ENCODE assay signal across 18 cellular contexts in the genomic region with DNA sequence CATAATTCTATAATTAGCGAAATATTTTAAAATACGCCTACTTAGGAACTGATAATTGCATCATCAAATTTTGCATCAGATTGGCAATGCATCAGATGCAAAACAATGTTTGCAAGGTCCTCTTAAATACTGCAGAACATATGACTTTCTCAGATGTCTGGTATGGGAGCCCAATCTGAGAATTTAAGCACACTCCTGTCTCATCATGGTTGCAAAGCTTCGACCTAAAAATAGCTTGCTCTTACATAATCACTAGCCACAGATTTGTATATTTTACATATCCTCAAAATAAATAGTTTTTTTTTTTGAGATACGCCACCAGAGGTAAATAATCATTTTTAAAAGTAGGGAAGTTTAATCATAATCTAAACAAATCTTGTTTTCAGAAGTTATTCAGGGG.
DNase-seq lines count a peak whose midpoint lies in the region; ATAC-seq and TF ChIP-seq lines count a peak whose summit lies in the region.
"Had no signal": no experiment of that assay in that cellular context is flagged by ENCODE, and none has a peak within 500 bp of the region (broad histone marks: within the 10 kb centered on the region; RNA-seq: fewer than 3 reads in every experiment).

No MANE protein-coding gene starts in this region.

- peak overlapping the region; percentile 47 to 94 (median 77) for H3K27ac ChIP-seq in gastrocnemius medialis
- H3K27ac ChIP-seq: cardiac muscle cell, foreskin keratinocyte had no signal

- intact Hi-C loops in gastrocnemius medialis (cut with DNase I; ENCODE audit: low total_unique reads), result no loop called here
- intact Hi-C loops in mucosa of descending colon (cut with DNase I, micrococcal nuclease), result no loop called here

- H3K4me1 Mint-ChIP-seq in activated naive CD8-positive, alpha-beta T cell treated with anti-CD3 and anti-CD28 coated beads, Interleukin-2, amount 50 U/mL, for 24 hours, result no peaks in the 10 kb centered on the region
- H3K4me1 Mint-ChIP-seq: activated CD4-positive, alpha-beta memory T cell treated with anti-CD3 and anti-CD28 coated beads, Interleukin-2, amount 10 ng/mL, durations not matched to agents 7 days and 5 days; CD8-positive, alpha-beta memory T cell had no signal

- H3K4me1 ChIP-seq in gastrocnemius medialis (peaks cover 51 to 61% of the 10 kb centered on the region in 2 donors), mucosa of descending colon (ENCODE audit: low read depth) (peaks cover 13% of the 10 kb centered on the region)

- no peak overlapping the region for H3K4me3 Mint-ChIP-seq in activated naive CD8-positive, alpha-beta T cell treated with anti-CD3 and anti-CD28 coated beads, Interleukin-2, amount 50 U/mL, for 24 hours
- H3K4me3 Mint-ChIP-seq: activated CD4-positive, alpha-beta memory T cell treated with anti-CD3 and anti-CD28 coated beads, Interleukin-2, amount 10 ng/mL, durations not matched to agents 7 days and 5 days; CD8-positive, alpha-beta memory T cell had no signal

- no peaks in the 10 kb centered on the region for H3K27me3 ChIP-seq in gastrocnemius medialis
- H3K27me3 ChIP-seq: cardiac muscle cell, foreskin keratinocyte had no signal

- no peak for TF ChIP-seq POLR2A in gastrocnemius medialis (IDR thresholded peaks at IDR 0.05)

- in situ Hi-C loops in SK-MEL-5 (cut with HindIII; ENCODE audit: low pct_unique_long_range_greater_than_20kb, low sequenced_read_pairs) (no loop called here), gastrocnemius medialis (cut with MboI; ENCODE audit: low sequenced_read_pairs in 4 of 4) (loop anchor here in 1 of 4 donors (10.0 kb wide), 1 partner anchor 47 kb away; no protein-coding TSS in a partner anchor)

- H3K27me3 Mint-ChIP-seq in activated naive CD8-positive, alpha-beta T cell treated with anti-CD3 and anti-CD28 coated beads, Interleukin-2, amount 50 U/mL, for 24 hours, result no peaks in the 10 kb centered on the region

- DNase-seq in HCEC 1CT, result peak; percentile 64
- DNase-seq in SK-MEL-5 (ENCODE audit: low read depth, low spot score), result peak; percentile 4
- DNase-seq in fibroblast of peridontal ligament (ENCODE audit: extremely low read depth), result peak; percentile 69
- no peak for DNase-seq in gastrocnemius medialis
- no peak for DNase-seq in activated naive CD8-positive, alpha-beta T cell treated with anti-CD3 and anti-CD28 coated beads, Interleukin-2, amount 50 U/mL, for 24 hours
- DNase-seq in GM20000 (ENCODE audit: low spot score), result no peak
- no peak for DNase-seq in mucosa of descending colon
- DNase-seq: activated CD4-positive, alpha-beta memory T cell treated with anti-CD3 and anti-CD28 coated beads, Interleukin-2, amount 10 ng/mL, durations not matched to agents 7 days and 5 days; activated gamma-delta T cell treated with Interleukin-2 at 50 U/mL for 16 hours; CD8-positive, alpha-beta memory T cell; foreskin keratinocyte; NCI-H1417 treated with DMSO at 0.1 percent for 48 hours; NCI-H524 treated with DMSO at 0.1 percent for 48 hours; nucleus accumbens; stimulated activated CD4-positive, alpha-beta T cell treated with anti-CD3 and anti-CD28 coated beads, Interleukin-4, amount 100 ng/mL, for 24 hours; stimulated activated naive CD4-positive, alpha-beta T cell treated with Interleukin-2 at 50 U/mL for 16 hours had no signal

- H3K36me3 ChIP-seq in gastrocnemius medialis (no peaks in the 10 kb centered on the region), mucosa of descending colon (ENCODE audit: low read depth) (no peaks in the 10 kb centered on the region)
- H3K36me3 ChIP-seq: cardiac muscle cell had no signal

- no peaks in the 10 kb centered on the region for H3K9me3 ChIP-seq in gastrocnemius medialis
- no peaks in the 10 kb centered on the region for H3K9me3 ChIP-seq in mucosa of descending colon

- H3K9me3 Mint-ChIP-seq in activated naive CD8-positive, alpha-beta T cell treated with anti-CD3 and anti-CD28 coated beads, Interleukin-2, amount 50 U/mL, for 24 hours, result peaks cover 4% of the 10 kb centered on the region
- H3K9me3 Mint-ChIP-seq: activated CD4-positive, alpha-beta memory T cell treated with anti-CD3 and anti-CD28 coated beads, Interleukin-2, amount 10 ng/mL, durations not matched to agents 7 days and 5 days had no signal

- no peak overlapping the region for H3K27ac Mint-ChIP-seq in activated naive CD8-positive, alpha-beta T cell treated with anti-CD3 and anti-CD28 coated beads, Interleukin-2, amount 50 U/mL, for 24 hours
- H3K27ac Mint-ChIP-seq: activated CD4-positive, alpha-beta memory T cell treated with anti-CD3 and anti-CD28 coated beads, Interleukin-2, amount 10 ng/mL, durations not matched to agents 7 days and 5 days; CD8-positive, alpha-beta memory T cell had no signal

- peak; percentile 79 to 84 for ATAC-seq in gastrocnemius medialis
- ATAC-seq in activated naive CD8-positive, alpha-beta T cell treated with anti-CD3 and anti-CD28 coated beads, Interleukin-2, amount 50 U/mL, for 24 hours, result no peak
- no peak for ATAC-seq in mucosa of descending colon
- ATAC-seq: foreskin keratinocyte, GM12878 had no signal

- no peak overlapping the region for H3K4me3 ChIP-seq in gastrocnemius medialis
- no peak overlapping the region for H3K4me3 ChIP-seq in mucosa of descending colon
- H3K4me3 ChIP-seq: cardiac muscle cell, GM12878 had no signal

- no peak for TF ChIP-seq CTCF in gastrocnemius medialis (IDR thresholded peaks at IDR 0.05 in 4 of 5, conservative IDR thresholded peaks at IDR 0.05 in 1 of 5)
- no peak for TF ChIP-seq CTCF in GM20000 (IDR thresholded peaks at IDR 0.05; ENCODE audit: extremely low read depth, missing control alignments)
- TF ChIP-seq CTCF in mucosa of descending colon (IDR thresholded peaks at IDR 0.05), result no peak

- peaks cover 2% of the 10 kb centered on the region for H3K36me3 Mint-ChIP-seq in activated naive CD8-positive, alpha-beta T cell treated with anti-CD3 and anti-CD28 coated beads, Interleukin-2, amount 50 U/mL, for 24 hours (ENCODE audit: low read depth)

Comparison
In these comparisons a context has a peak if more than half of its experiments do, and no peak if none do; other contexts are left out.
1. DNase-seq: peak in HCEC 1CT (single experiment), SK-MEL-5 (single experiment) and fibroblast of peridontal ligament (single experiment); none in gastrocnemius medialis (0 of 2), activated naive CD8-positive, alpha-beta T cell treated with anti-CD3 and anti-CD28 coated beads, Interleukin-2, amount 50 U/mL, for 24 hours (single experiment), GM20000 (single experiment) and mucosa of descending colon (0 of 3).
2. ATAC-seq: peak in gastrocnemius medialis (2 of 2); none in activated naive CD8-positive, alpha-beta T cell treated with anti-CD3 and anti-CD28 coated beads, Interleukin-2, amount 50 U/mL, for 24 hours (single experiment) and mucosa of descending colon (single experiment).